ENCODE assay signal across 37 cellular contexts in genomic region chr2:98084869-98085238, GRCh38. TPM values are rescaled to one million over a fixed set of nuclear protein-coding genes. Genes with fewer than 3 reads are reported as not detected.
DNase-seq lines count a peak whose midpoint lies in the region; ATAC-seq and TF ChIP-seq lines count a peak whose summit lies in the region.
"Had no signal": no experiment of that assay in that cellular context is flagged by ENCODE, and none has a peak within 500 bp of the region (broad histone marks: within the 10 kb centered on the region; RNA-seq: fewer than 3 reads in every experiment).

No MANE protein-coding gene starts in this region.

- H3K4me3 Mint-ChIP-seq in memory B cell, result no peak overlapping the region
- H3K4me3 Mint-ChIP-seq: activated CD4-positive, alpha-beta memory T cell treated with anti-CD3 and anti-CD28 coated beads for 36 hours; activated T-helper 17 cell treated with anti-CD3 and anti-CD28 coated beads, Interleukin-2, amount 50 U/mL, for 72 hours; dendritic cell treated with granulocyte-macrophage colony-stimulating factor and Interleukin-4, amounts not matched to agents 40 ng/mL and 50 ng/mL, for 4 days; H9 had no signal

- ATAC-seq in memory B cell (ENCODE audit: low read depth), result no peak
- ATAC-seq: activated T-helper 17 cell treated with anti-CD3 and anti-CD28 coated beads, Interleukin-2, amount 50 U/mL, for 72 hours; PC-3; sciatic nerve; stimulated activated naive CD8-positive, alpha-beta T cell treated with anti-CD3 and anti-CD28 coated beads, Interleukin-15, Interleukin-2, amounts not matched to agents 100 U/mL and 50 U/mL, for 24 hours had no signal

- peaks cover 38% of the 10 kb centered on the region for H3K4me1 Mint-ChIP-seq in memory B cell

- no peak for TF ChIP-seq POLR2A in stomach (IDR thresholded peaks at IDR 0.05)

- H3K4me3 ChIP-seq in stomach, result no peak overlapping the region
- H3K4me3 ChIP-seq in BE2C (ENCODE audit: low read depth, low read length), result no peak overlapping the region
- H3K4me3 ChIP-seq: lung, thyroid gland had no signal

- peaks cover 18 to 45% (median 25%) of the 10 kb centered on the region in 4 donors for H3K4me1 ChIP-seq in stomach
- no peaks in the 10 kb centered on the region for H3K4me1 ChIP-seq in BE2C
- H3K4me1 ChIP-seq: parathyroid adenoma had no signal

- H3K27me3 ChIP-seq in stomach (peaks cover 0 to 13% (median 0%) of the 10 kb centered on the region in 3 donors), BE2C (peaks cover 14% of the 10 kb centered on the region)
- H3K27me3 ChIP-seq: thyroid gland had no signal

- peak overlapping the region; percentile 72 to 86 (median 82) for H3K27ac ChIP-seq in stomach
- H3K27ac ChIP-seq: parathyroid adenoma, thyroid gland had no signal

- no peaks in the 10 kb centered on the region for H3K36me3 ChIP-seq in stomach
- no peaks in the 10 kb centered on the region for H3K36me3 ChIP-seq in BE2C
- H3K36me3 ChIP-seq: thyroid gland had no signal

- H3K27me3 Mint-ChIP-seq in memory B cell, result no peaks in the 10 kb centered on the region
- H3K27me3 Mint-ChIP-seq: activated B cell treated with CpG ODN at 0.5 μM for 24 hours had no signal

- H3K9me3 ChIP-seq in stomach (no peaks in the 10 kb centered on the region), BE2C (no peaks in the 10 kb centered on the region)
- H3K9me3 ChIP-seq: thyroid gland had no signal

- intact Hi-C loops in stomach (cut with DNase I; ENCODE audit: low total_unique reads), result no loop called here

- peak overlapping the region; percentile 28 for H3K27ac Mint-ChIP-seq in memory B cell
- H3K27ac Mint-ChIP-seq: activated CD4-positive, alpha-beta memory T cell treated with anti-CD3 and anti-CD28 coated beads for 36 hours; activated naive CD8-positive, alpha-beta T cell; activated T-helper 17 cell treated with anti-CD3 and anti-CD28 coated beads, Interleukin-2, amount 50 U/mL, for 72 hours; CD4-positive, alpha-beta memory T cell; dendritic cell treated with granulocyte-macrophage colony-stimulating factor and Interleukin-4, amounts not matched to agents 40 ng/mL and 50 ng/mL, for 4 days; H9 had no signal

- no peak for TF ChIP-seq EP300 in stomach (IDR thresholded peaks at IDR 0.05)

- no peaks in the 10 kb centered on the region for H3K9me3 Mint-ChIP-seq in memory B cell
- H3K9me3 Mint-ChIP-seq: activated B cell treated with CpG ODN at 0.5 μM for 24 hours; activated CD4-positive, alpha-beta memory T cell treated with anti-CD3 and anti-CD28 coated beads for 36 hours; activated T-helper 17 cell treated with anti-CD3 and anti-CD28 coated beads, Interleukin-2, amount 50 U/mL, for 72 hours; H9; naive B cell had no signal

- 30 to 48% (median 37%) methylated on average over 3 of the region's 3 CpGs for WGBS in stomach, 5 donors

- DNase-seq in DMS153 (lab: John Stamatoyannopoulos, UW) (peak; percentile 64), DMS153 treated with DMSO at 0.1 percent for 48 hours (lab: John Stamatoyannopoulos, UW; ENCODE audit: unreplicated experiment) (no peak), NCI-H69 (lab: John Stamatoyannopoulos, UW) (peak; percentile 6), memory B cell (ENCODE audit: low spot score in 2 of 2) (no peak), stomach (peak; percentile 57), UCSD-AML1 (lab: John Stamatoyannopoulos, UW; ENCODE audit: unreplicated experiment) (no peak), BE2C (no peak), COR-L47 (lab: John Stamatoyannopoulos, UW) (no peak)
- DNase-seq: 8988T; activated B cell treated with CpG ODN at 0.5 μM for 24 hours; activated CD4-positive, alpha-beta memory T cell treated with anti-CD3 and anti-CD28 coated beads for 36 hours; activated CD8-positive, alpha-beta memory T cell treated with anti-CD3 and anti-CD28 coated beads, Interleukin-2, amount 50 U/mL, for 48 hours; aorta; caudate nucleus; CD4-positive, alpha-beta memory T cell; DMS79; GF-D8; glutamatergic neuron; H9; Kasumi-1; kidney; naive B cell; NCI-H1048; NCI-H187 treated with DMSO at 0.1 percent for 48 hours; NCI-H345; PC-3; Right ventricle myocardium superior; stimulated activated naive CD8-positive, alpha-beta T cell treated with anti-CD3 and anti-CD28 coated beads, Interleukin-15, Interleukin-2, amounts not matched to agents 100 U/mL and 50 U/mL, for 24 hours; T-helper 9 cell; thyroid gland had no signal

- no peaks in the 10 kb centered on the region for H3K36me3 Mint-ChIP-seq in memory B cell
- H3K36me3 Mint-ChIP-seq: activated CD4-positive, alpha-beta memory T cell treated with anti-CD3 and anti-CD28 coated beads for 36 hours; CD4-positive, alpha-beta memory T cell; naive B cell had no signal

- TF ChIP-seq CTCF in stomach (IDR thresholded peaks at IDR 0.05) (no peak), BE2C (IDR thresholded peaks at IDR 0.05; ENCODE audit: low read depth, low read length) (no peak)

RNA-seq across cellular contexts. Expression of gene VWA3B, which starts 2.1 kb away (rescaled TPM):
- 100 to 1,000 TPM in 1 of 5 donors, 1 to 10 TPM in 2, not detected in 2; 4.0 to 134 (median 4.9) TPM for total RNA-seq in stomach
- polyA plus RNA-seq in stomach, result under 1 TPM; 0.03 to 0.46 (median 0.12) TPM
- polyA plus RNA-seq in BE2C (2012; ENCODE audit: insufficient read depth, insufficient read length, low read depth), result not detected
- total RNA-seq: activated B cell treated with CpG ODN at 0.5 μM for 24 hours; activated CD4-positive, alpha-beta memory T cell treated with anti-CD3 and anti-CD28 coated beads for 36 hours; activated T-helper 17 cell treated with anti-CD3 and anti-CD28 coated beads, Interleukin-2, amount 50 U/mL, for 72 hours; CD4-positive, alpha-beta memory T cell; endothelial cell of umbilical vein; H9; PC-3 had no signal
- polyA plus RNA-seq: CD4-positive, alpha-beta memory T cell; endothelial cell of umbilical vein had no signal

Comparison
In these comparisons a context has a peak if more than half of its experiments do, and no peak if none do; other contexts are left out.
1. DNase-seq: peak in DMS153 (single experiment), NCI-H69 (single experiment) and stomach (single experiment); none in DMS153 treated with DMSO at 0.1 percent for 48 hours (single experiment), memory B cell (0 of 2), UCSD-AML1 (single experiment), BE2C (single experiment) and COR-L47 (single experiment).